8 cellular contexts compared by ENCODE assay signal in the genomic region with DNA sequence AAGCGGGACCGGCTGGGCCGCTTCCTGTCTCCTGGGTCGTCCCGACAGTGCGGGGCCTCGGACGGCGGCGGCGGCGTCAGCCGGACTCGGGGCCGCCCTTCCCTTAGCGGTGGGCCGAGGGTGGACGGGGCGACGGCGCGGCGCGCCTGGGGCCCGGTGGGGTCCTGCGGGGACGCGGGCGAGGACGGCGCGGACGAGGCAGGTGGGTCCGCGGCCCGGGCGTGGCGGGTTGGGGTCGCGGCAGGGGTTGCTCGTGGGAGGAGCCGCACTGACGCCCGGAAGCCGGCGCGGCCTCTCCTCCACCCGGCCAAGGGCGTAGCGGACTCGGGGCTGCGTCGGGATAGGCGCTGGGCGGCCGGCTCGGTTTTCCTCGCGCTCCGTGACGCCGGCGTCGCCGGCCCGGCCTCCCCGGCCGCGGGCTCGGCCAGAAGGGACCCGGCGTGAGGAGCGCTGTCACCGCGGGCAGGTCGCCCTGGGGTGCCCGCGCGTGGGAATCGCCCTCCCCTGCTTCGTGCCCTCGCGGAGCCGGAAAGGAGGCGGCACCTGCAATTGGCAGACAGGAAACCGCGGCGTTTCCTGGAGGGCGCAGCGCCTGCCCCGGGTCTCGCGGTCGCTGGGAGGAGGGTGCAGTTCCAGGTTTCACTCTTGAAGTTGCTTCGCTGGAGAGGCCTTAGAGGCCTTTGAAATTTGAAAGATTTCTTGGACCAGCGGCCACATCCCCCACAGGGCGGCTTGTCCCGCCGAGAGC. TPM values are rescaled to one million over a fixed set of nuclear protein-coding genes. Genes with fewer than 3 reads are reported as not detected.
A peak's percentile ranks its signal among the peaks of the same experiment; 100 is the strongest.
DNase-seq lines count a peak whose midpoint lies in the region; ATAC-seq and TF ChIP-seq lines count a peak whose summit lies in the region.

No MANE protein-coding gene starts in this region.

- TF ChIP-seq CTCF in neural progenitor cell (IDR thresholded peaks at IDR 0.05) (no peak), thyroid gland (IDR thresholded peaks at IDR 0.05) (no peak)

- peak; percentile 25 for ATAC-seq in HG02852 (IDR thresholded peaks at IDR 0.05; ENCODE audit: unreplicated experiment)
- peak; percentile 39 to 43 for ATAC-seq in activated T-cell treated with anti-CD3 and anti-CD28 coated beads, Interleukin-2, amount 50 U/mL, for 72 hours (replicated peaks in 1 of 2)

- no peak overlapping the region for H3K27ac Mint-ChIP-seq in activated T-cell treated with anti-CD3 and anti-CD28 coated beads, Interleukin-2, amount 50 U/mL, for 72 hours
- H3K27ac Mint-ChIP-seq in neural progenitor cell: no peak overlapping the region

- no peak for TF ChIP-seq POLR2A in thyroid gland (IDR thresholded peaks at IDR 0.05)

- no peaks in the 10 kb centered on the region for H3K79me2 ChIP-seq in neural progenitor cell (ENCODE audit: low read depth)

- H3K27me3 ChIP-seq in neural progenitor cell (peaks cover 44% of the 10 kb centered on the region), thyroid gland (no peaks in the 10 kb centered on the region)

- no peaks in the 10 kb centered on the region for H3K9me3 ChIP-seq in neural progenitor cell (ENCODE audit: low read depth)
- H3K9me3 ChIP-seq in thyroid gland: no peaks in the 10 kb centered on the region

- peak overlapping the region; percentile 15 for H2AFZ ChIP-seq in neural progenitor cell (replicated peaks)

- H3K4me1 ChIP-seq in neural progenitor cell: peaks cover 9% of the 10 kb centered on the region
- H3K4me1 ChIP-seq in thyroid gland: peaks cover 12 to 30% of the 10 kb centered on the region in 2 donors

- no peaks in the 10 kb centered on the region for H3K9me3 Mint-ChIP-seq in activated T-cell treated with anti-CD3 and anti-CD28 coated beads, Interleukin-2, amount 50 U/mL, for 72 hours
- H3K9me3 Mint-ChIP-seq in neural progenitor cell: no peaks in the 10 kb centered on the region

- H3K27ac ChIP-seq in neural progenitor cell: no peak overlapping the region
- peak overlapping the region; percentile 21 to 96 (median 77) for H3K27ac ChIP-seq in thyroid gland

- 0 to 3% methylated on average over 12 to 15 of the region's 99 CpGs for WGBS in thyroid gland, 2 donors

- H4K20me1 ChIP-seq in neural progenitor cell (ENCODE audit: low read depth): peaks cover 31% of the 10 kb centered on the region

- H3K4me3 Mint-ChIP-seq in activated T-cell treated with anti-CD3 and anti-CD28 coated beads, Interleukin-2, amount 50 U/mL, for 72 hours: peak overlapping the region; percentile 90 to 96
- H3K4me3 Mint-ChIP-seq in neural progenitor cell: peak overlapping the region; percentile 81

- peaks cover 50% of the 10 kb centered on the region for H3K4me1 Mint-ChIP-seq in activated T-cell treated with anti-CD3 and anti-CD28 coated beads, Interleukin-2, amount 50 U/mL, for 72 hours (ENCODE audit: low read depth)
- peaks cover 25% of the 10 kb centered on the region for H3K4me1 Mint-ChIP-seq in neural progenitor cell

- H3F3A ChIP-seq in neural progenitor cell (ENCODE audit: low read depth): peaks cover 29% of the 10 kb centered on the region

- H3K9ac ChIP-seq in neural progenitor cell: no peak overlapping the region

- H3K4me2 ChIP-seq in neural progenitor cell: peak overlapping the region; percentile 100

- H3K36me3 ChIP-seq in neural progenitor cell (no peaks in the 10 kb centered on the region), thyroid gland (peaks cover 12 to 15% of the 10 kb centered on the region in 2 donors)

- H3K36me3 Mint-ChIP-seq in activated T-cell treated with anti-CD3 and anti-CD28 coated beads, Interleukin-2, amount 50 U/mL, for 72 hours (ENCODE audit: insufficient read depth in 2 of 2): peaks cover 0 to 17% of the 10 kb centered on the region in 2 donors
- peaks cover 11% of the 10 kb centered on the region for H3K36me3 Mint-ChIP-seq in neural progenitor cell

- peak; percentile 27 for DNase-seq in NCI-H146 (lab: John Stamatoyannopoulos, UW)
- DNase-seq in NCI-H146 treated with DMSO at 0.1 percent for 48 hours (lab: John Stamatoyannopoulos, UW; ENCODE audit: unreplicated experiment): no peak
- DNase-seq in OCI-M1 (lab: John Stamatoyannopoulos, UW): peak; percentile 74
- peak; percentile 80 to 84 for DNase-seq in activated T-cell treated with anti-CD3 and anti-CD28 coated beads, Interleukin-2, amount 50 U/mL, for 72 hours
- DNase-seq in fibroblast of peridontal ligament (ENCODE audit: extremely low read depth): peak; percentile 35
- peak; percentile 62 for DNase-seq in neural progenitor cell (ENCODE audit: low spot score)
- peak; percentile 67 to 70 for DNase-seq in thyroid gland

- H3K4me3 ChIP-seq in neural progenitor cell (peak overlapping the region; percentile 97), thyroid gland (replicated peaks in 1 of 3) (peak overlapping the region; percentile 72 to 97 (median 91))

- H3K27me3 Mint-ChIP-seq in activated T-cell treated with anti-CD3 and anti-CD28 coated beads, Interleukin-2, amount 50 U/mL, for 72 hours (ENCODE audit: low read depth): no peaks in the 10 kb centered on the region
- H3K27me3 Mint-ChIP-seq in neural progenitor cell (ENCODE audit: insufficient read depth, low read depth): peaks cover 16% of the 10 kb centered on the region

- intact Hi-C loops in thyroid gland (cut with DNase I): no loop called here

RNA-seq across cellular contexts. Expression of gene ZNF276, which starts 0.5 kb away (rescaled TPM):
- 10 to 100 TPM; 27.1 to 31.1 TPM for total RNA-seq in activated T-cell treated with anti-CD3 and anti-CD28 coated beads, Interleukin-2, amount 50 U/mL, for 72 hours
- total RNA-seq in neural progenitor cell (ENCODE audit: low replicate concordance) (8.4 and 21.7 TPM in 2 replicates), thyroid gland (10 to 100 TPM; 21.2 to 38.9 (median 24.9) TPM)

RNA-seq across cellular contexts. Expression of gene VPS9D1, which starts 1.1 kb away (rescaled TPM):
- 1 to 10 TPM; 4.7 to 6.5 TPM for total RNA-seq in activated T-cell treated with anti-CD3 and anti-CD28 coated beads, Interleukin-2, amount 50 U/mL, for 72 hours
- total RNA-seq in neural progenitor cell (ENCODE audit: low replicate concordance) (1.6 and 4.7 TPM in 2 replicates), thyroid gland (10 to 100 TPM in 1 of 4 donors, 1 to 10 TPM in 3; 3.1 to 15.6 (median 9.0) TPM)

RNA-seq across cellular contexts. Expression of gene SPATA2L, which starts 20.3 kb away (rescaled TPM):
- 1 to 10 TPM; 6.1 to 6.5 TPM for total RNA-seq in activated T-cell treated with anti-CD3 and anti-CD28 coated beads, Interleukin-2, amount 50 U/mL, for 72 hours
- 7.6 and 13.2 TPM in 2 replicates for total RNA-seq in neural progenitor cell (ENCODE audit: low replicate concordance)
- 10 to 100 TPM; 22.4 to 31.9 (median 27.7) TPM for total RNA-seq in thyroid gland

RNA-seq across cellular contexts. Expression of gene CDK10, which starts 35.3 kb away (rescaled TPM):
- total RNA-seq in activated T-cell treated with anti-CD3 and anti-CD28 coated beads, Interleukin-2, amount 50 U/mL, for 72 hours: 10 to 100 TPM; 66.6 to 83.2 TPM
- total RNA-seq in neural progenitor cell (ENCODE audit: low replicate concordance) (75.6 and 107 TPM in 2 replicates), thyroid gland (100 to 1,000 TPM in 1 of 4 donors, 10 to 100 TPM in 3; 88.7 to 109 (median 91.3) TPM)
